ENCODE assay signal across 1 cellular context in genomic region chr7:97971990-97972943, GRCh38.
TF ChIP-seq lines count a peak whose summit lies in the region.

No MANE protein-coding gene starts in this region.

TF ChIP-seq in SK-N-SH, 30 proteins besides CTCF, POLR2A, EP300 and RAD21 (continued from another document):
- peak; percentile 62; the same call in 1 of the 2 replicates for TF ChIP-seq REST (IDR thresholded peaks at IDR 0.05; ENCODE audit: low read depth, low read length)
- peak; percentile 89 for TF ChIP-seq SIN3A (IDR thresholded peaks at IDR 0.05; ENCODE audit: borderline replicate concordance, low read depth, low read length)
- no peak for TF ChIP-seq ZBTB33 (IDR thresholded peaks at IDR 0.05; ENCODE audit: borderline replicate concordance, low read depth)
- TF ChIP-seq MEF2A (IDR thresholded peaks at IDR 0.05; ENCODE audit: borderline replicate concordance, low read depth): no peak
- TF ChIP-seq PBX3 (IDR thresholded peaks at IDR 0.05): peak; percentile 12; the same call in 1 of the 2 replicates
- TF ChIP-seq NFIC (IDR thresholded peaks at IDR 0.05; ENCODE audit: borderline replicate concordance): no peak
- TF ChIP-seq GABPA (IDR thresholded peaks at IDR 0.05; ENCODE audit: low read depth): peak; percentile 99
- TF ChIP-seq YY1 (IDR thresholded peaks at IDR 0.05; ENCODE audit: low read depth): peak; percentile 72
- TF ChIP-seq IRF3 (IDR thresholded peaks at IDR 0.05; ENCODE audit: low read depth, low read length): no peak
- peak; percentile 99 for TF ChIP-seq ELF1 (IDR thresholded peaks at IDR 0.05)
- TF ChIP-seq FOSL2 (IDR thresholded peaks at IDR 0.05; ENCODE audit: borderline replicate concordance, low read depth): no peak
- TF ChIP-seq RXRA (IDR thresholded peaks at IDR 0.05; ENCODE audit: borderline replicate concordance, low read depth): no peak
- peak; percentile 98 for TF ChIP-seq POLR2AphosphoS5 (IDR thresholded peaks at IDR 0.05; ENCODE audit: low read depth, low read length)
TF ChIP-seq in SK-N-SH: peak in this region for 12.
